17 cellular contexts compared by ENCODE assay signal in genomic region chrX:153635388-153635787, GRCh38. TPM values are rescaled to one million over a fixed set of nuclear protein-coding genes. Genes with fewer than 3 reads are reported as not detected.
DNase-seq lines count a peak whose midpoint lies in the region; ATAC-seq and TF ChIP-seq lines count a peak whose summit lies in the region.
"Had no signal": no experiment of that assay in that cellular context is flagged by ENCODE, and none has a peak within 500 bp of the region (broad histone marks: within the 10 kb centered on the region; RNA-seq: fewer than 3 reads in every experiment).

No MANE protein-coding gene starts in this region.

- peaks cover 4% of the 10 kb centered on the region for H3K27me3 ChIP-seq in ascending aorta
- H3K27me3 ChIP-seq in effector memory CD4-positive, alpha-beta T cell (replicated peaks; ENCODE audit: control insufficient read depth, insufficient read depth, low read length, poor library complexity, severe bottlenecking) = peaks cover 3% of the 10 kb centered on the region

- H3K4me3 ChIP-seq in ascending aorta = no peak overlapping the region
- no peak overlapping the region for H3K4me3 ChIP-seq in effector memory CD4-positive, alpha-beta T cell (ENCODE audit: insufficient read depth, low read depth, low read length, poor library complexity, severe bottlenecking)
- H3K4me3 ChIP-seq: GM23338, HAP-1, K562 had no signal

- H3K36me3 Mint-ChIP-seq in natural killer cell treated with Interleukin-12 subunit alpha and Interleukin-12 subunit beta and Interleukin-15 and Interleukin-18, amount 100 ng/mL, for 72 hours = peaks cover 6% of the 10 kb centered on the region
- H3K36me3 Mint-ChIP-seq in natural killer cell = no peaks in the 10 kb centered on the region
- H3K36me3 Mint-ChIP-seq: CD14-positive monocyte; CD8-positive, alpha-beta T cell had no signal

- TF ChIP-seq CTCF in natural killer cell (IDR thresholded peaks at IDR 0.05) = no peak
- no peak for TF ChIP-seq CTCF in ascending aorta (IDR thresholded peaks at IDR 0.05)

- no peak overlapping the region for H3K4me3 Mint-ChIP-seq in natural killer cell treated with Interleukin-12 subunit alpha and Interleukin-12 subunit beta and Interleukin-15 and Interleukin-18, amount 100 ng/mL, for 72 hours
- no peak overlapping the region for H3K4me3 Mint-ChIP-seq in natural killer cell
- H3K4me3 Mint-ChIP-seq: B cell; CD14-positive monocyte; CD8-positive, alpha-beta T cell; GM23338 had no signal

- DNase-seq in natural killer cell treated with Interleukin-12 subunit alpha and Interleukin-12 subunit beta and Interleukin-15 and Interleukin-18, amount 100 ng/mL, for 72 hours (ENCODE audit: low spot score) = peak; percentile 48
- DNase-seq in natural killer cell = no peak
- peak; percentile 1 to 37 for DNase-seq in ascending aorta (ENCODE audit: low spot score in 2 of 2)
- peak; percentile 64 for DNase-seq in posterior vena cava (ENCODE audit: low spot score)
- no peak for DNase-seq in SHP77 (lab: John Stamatoyannopoulos, UW)
- no peak for DNase-seq in effector memory CD4-positive, alpha-beta T cell
- DNase-seq: CD8-positive, alpha-beta T cell; COR-L47; DND-41; GDM1 had no signal

- no peak overlapping the region for H3K27ac ChIP-seq in ascending aorta
- H3K27ac ChIP-seq in effector memory CD4-positive, alpha-beta T cell (ENCODE audit: insufficient read depth, low read length, poor library complexity, severe bottlenecking) = no peak overlapping the region
- H3K27ac ChIP-seq: HL-60 had no signal

- H3K4me1 ChIP-seq in ascending aorta = no peaks in the 10 kb centered on the region
- no peaks in the 10 kb centered on the region for H3K4me1 ChIP-seq in effector memory CD4-positive, alpha-beta T cell (ENCODE audit: control insufficient read depth, insufficient read depth, low read length, poor library complexity, severe bottlenecking)
- H3K4me1 ChIP-seq: HAP-1 had no signal

- peaks cover 4 to 7% of the 10 kb centered on the region in 2 donors for H3K27me3 Mint-ChIP-seq in natural killer cell treated with Interleukin-12 subunit alpha and Interleukin-12 subunit beta and Interleukin-15 and Interleukin-18, amount 100 ng/mL, for 72 hours
- H3K27me3 Mint-ChIP-seq in natural killer cell (ENCODE audit: low read depth in 2 of 2) = no peaks in the 10 kb centered on the region

- intact Hi-C loops in natural killer cell (cut with micrococcal nuclease) (no loop called here), ascending aorta (cut with DNase I) (no loop called here), posterior vena cava (cut with DNase I) (no loop called here)

- no peak for ATAC-seq in natural killer cell treated with Interleukin-12 subunit alpha and Interleukin-12 subunit beta and Interleukin-15 and Interleukin-18, amount 100 ng/mL, for 72 hours
- ATAC-seq in natural killer cell (no peak), HG02870 (IDR thresholded peaks at IDR 0.05; ENCODE audit: unreplicated experiment) (no peak)
- ATAC-seq: CD8-positive, alpha-beta T cell had no signal

- H3K9me3 Mint-ChIP-seq in natural killer cell treated with Interleukin-12 subunit alpha and Interleukin-12 subunit beta and Interleukin-15 and Interleukin-18, amount 100 ng/mL, for 72 hours = peaks cover 4% of the 10 kb centered on the region
- H3K9me3 Mint-ChIP-seq in natural killer cell = no peaks in the 10 kb centered on the region
- H3K9me3 Mint-ChIP-seq: GM23338 had no signal

- peaks cover 0 to 3% of the 10 kb centered on the region in 2 donors for H3K9me3 ChIP-seq in ascending aorta
- H3K9me3 ChIP-seq in effector memory CD4-positive, alpha-beta T cell (ENCODE audit: control insufficient read depth, low read length) = no peaks in the 10 kb centered on the region

- H3K4me1 Mint-ChIP-seq in natural killer cell treated with Interleukin-12 subunit alpha and Interleukin-12 subunit beta and Interleukin-15 and Interleukin-18, amount 100 ng/mL, for 72 hours (ENCODE audit: low read depth in 2 of 2) = no peaks in the 10 kb centered on the region
- no peaks in the 10 kb centered on the region for H3K4me1 Mint-ChIP-seq in natural killer cell
- H3K4me1 Mint-ChIP-seq: CD14-positive monocyte, GM23338 had no signal

- no peaks in the 10 kb centered on the region for H3K36me3 ChIP-seq in ascending aorta
- no peaks in the 10 kb centered on the region for H3K36me3 ChIP-seq in effector memory CD4-positive, alpha-beta T cell (ENCODE audit: control insufficient read depth, insufficient read depth, low read length)
- H3K36me3 ChIP-seq: HAP-1 had no signal

- H3K27ac Mint-ChIP-seq in natural killer cell treated with Interleukin-12 subunit alpha and Interleukin-12 subunit beta and Interleukin-15 and Interleukin-18, amount 100 ng/mL, for 72 hours = no peak overlapping the region
- H3K27ac Mint-ChIP-seq in natural killer cell = no peak overlapping the region
- H3K27ac Mint-ChIP-seq: B cell; CD14-positive monocyte; CD8-positive, alpha-beta T cell; GM23338 had no signal

RNA-seq across cellular contexts. Expression of gene DUSP9, which starts 11.6 kb away (rescaled TPM):
- not detected for total RNA-seq in natural killer cell treated with Interleukin-12 subunit alpha and Interleukin-12 subunit beta and Interleukin-15 and Interleukin-18, amount 100 ng/mL, for 72 hours
- total RNA-seq in natural killer cell (not detected), ascending aorta (not detected), posterior vena cava (not detected)
- total RNA-seq: B cell; CD8-positive, alpha-beta T cell had no signal

RNA-seq across cellular contexts. Expression of gene CCNQ, which starts 36.4 kb away (rescaled TPM):
- 10 to 100 TPM; 16.4 to 30.7 TPM for total RNA-seq in natural killer cell treated with Interleukin-12 subunit alpha and Interleukin-12 subunit beta and Interleukin-15 and Interleukin-18, amount 100 ng/mL, for 72 hours
- total RNA-seq in natural killer cell (10 to 100 TPM in 2 of 3 donors, 1 to 10 TPM in 1; 9.0 to 17.2 (median 12.5) TPM), ascending aorta (52.7 TPM), posterior vena cava (10 to 100 TPM; 15.8 to 21.7 TPM)

RNA-seq across cellular contexts. Expression of gene PNCK, which starts 38.2 kb away (rescaled TPM):
- not detected for total RNA-seq in natural killer cell treated with Interleukin-12 subunit alpha and Interleukin-12 subunit beta and Interleukin-15 and Interleukin-18, amount 100 ng/mL, for 72 hours
- total RNA-seq in natural killer cell (1 to 10 TPM in 1 of 3 donors, under 1 TPM in 2; 0.66 to 1.1 (median 0.97) TPM), ascending aorta (1.4 TPM), posterior vena cava (10 to 100 TPM; 41.1 to 58.9 TPM)

RNA-seq across cellular contexts. Expression of gene SLC6A8, which starts 52.3 kb away (rescaled TPM):
- 1 to 10 TPM; 2.3 to 4.1 TPM for total RNA-seq in natural killer cell treated with Interleukin-12 subunit alpha and Interleukin-12 subunit beta and Interleukin-15 and Interleukin-18, amount 100 ng/mL, for 72 hours
- total RNA-seq in natural killer cell (1 to 10 TPM in 2 of 3 donors, under 1 TPM in 1; 0.77 to 2.5 (median 1.4) TPM), ascending aorta (44.2 TPM), posterior vena cava (10 to 100 TPM; 33.5 to 42.3 TPM)

Comparison
In these comparisons a context has a peak if more than half of its experiments do, and no peak if none do; other contexts are left out.
1. DNase-seq: peak in natural killer cell treated with Interleukin-12 subunit alpha and Interleukin-12 subunit beta and Interleukin-15 and Interleukin-18, amount 100 ng/mL, for 72 hours (single experiment), ascending aorta (2 of 2) and posterior vena cava (single experiment); none in natural killer cell (single experiment), SHP77 (0 of 2) and effector memory CD4-positive, alpha-beta T cell (0 of 3).
2. RNA of gene PNCK, which starts 38.2 kb away (total RNA-seq): 41.1 to 58.9 TPM in posterior vena cava; 1.4 TPM in ascending aorta (single experiment), 0.66 to 1.1 TPM in natural killer cell and not detected in natural killer cell treated with Interleukin-12 subunit alpha and Interleukin-12 subunit beta and Interleukin-15 and Interleukin-18, amount 100 ng/mL, for 72 hours; every median in the first group is over 10 times any median in the second.